Comparison of ENCODE assay signal across 7 cellular contexts in genomic region chr1:15849775-15850449, GRCh38. TPM values are rescaled to one million over a fixed set of nuclear protein-coding genes. Genes with fewer than 3 reads are reported as not detected.
A peak's percentile ranks its signal among the peaks of the same experiment; 100 is the strongest.
DNase-seq lines count a peak whose midpoint lies in the region; ATAC-seq and TF ChIP-seq lines count a peak whose summit lies in the region.

No MANE protein-coding gene starts in this region.

- peak; percentile 57 for DNase-seq in GM12865 (ENCODE audit: low read depth)
- peak; percentile 54 for DNase-seq in NCI-H1694 (lab: John Stamatoyannopoulos, UW)
- DNase-seq in T-cell, result peak in 4 of 34 experiments; percentile 7 to 18 (median 12)
- no peak for DNase-seq in central memory CD8-positive, alpha-beta T cell (ENCODE audit: low spot score in 2 of 2)
- DNase-seq in stimulated activated CD8-positive, alpha-beta memory T cell treated with anti-CD3 and anti-CD28 coated beads, Interleukin-4, amount 100 ng/mL, for 24 hours (ENCODE audit: low read depth), result peak; percentile 3

- no peaks in the 10 kb centered on the region for H3K9me3 ChIP-seq in liver (ENCODE audit: control insufficient read depth in 4 of 4, low read length in 3 of 4)

- POLR2A ChIA-PET in T-cell (lab: Charles Lee), result interaction anchor here (0.6 to 4.1 kb wide), 4 partner anchors 16 to 129 kb away, joined by 3 to 85 read pairs (median 6); no protein-coding TSS in a partner anchor

- H3K4me3 ChIP-seq in GM12865 (ENCODE audit: low read depth, low read length), result peak overlapping the region; percentile 89
- H3K4me3 ChIP-seq in liver (ENCODE audit: low read depth in 1 of 3, low read length in 3 of 3), result peak overlapping the region; percentile 51 to 98 (median 91)

- H3K27ac ChIP-seq in liver (ENCODE audit: low read depth in 1 of 2, low read length in 2 of 2), result peak overlapping the region; percentile 98

- H3K36me3 ChIP-seq in liver (ENCODE audit: control insufficient read depth in 4 of 4, insufficient read depth in 3 of 4, low read depth in 1 of 4, low read length in 3 of 4), result no peaks in the 10 kb centered on the region

- ATAC-seq in T-cell (replicated peaks in 1 of 4) (no peak), HG02981 (IDR thresholded peaks at IDR 0.05; ENCODE audit: unreplicated experiment) (no peak)
- no peak for ATAC-seq in central memory CD8-positive, alpha-beta T cell (replicated peaks; ENCODE audit: extremely low read depth, poor library complexity, severe bottlenecking)

- H3K9me3 Mint-ChIP-seq in T-cell, result no peaks in the 10 kb centered on the region
- H3K9me3 Mint-ChIP-seq in central memory CD8-positive, alpha-beta T cell, result no peaks in the 10 kb centered on the region

- CTCF ChIA-PET in T-cell (lab: Charles Lee), result interaction anchor here in 1 of 2 donors (1.1 to 4.1 kb wide), 3 partner anchors 16 to 34 kb away, joined by 3 to 35 read pairs (median 6); no protein-coding TSS in a partner anchor

- peaks cover 10 to 52% (median 33%) of the 10 kb centered on the region in 4 donors for H3K4me1 ChIP-seq in liver (ENCODE audit: control insufficient read depth in 4 of 4, insufficient read depth in 4 of 4, low read length in 3 of 4)

- WGBS in liver, result 1% methylated on average over 16 of the region's 16 CpGs

- no peak for TF ChIP-seq RAD21 in liver (IDR thresholded peaks at IDR 0.05)

- no peaks in the 10 kb centered on the region for H3K36me3 Mint-ChIP-seq in T-cell
- peaks cover 18% of the 10 kb centered on the region for H3K36me3 Mint-ChIP-seq in central memory CD8-positive, alpha-beta T cell (ENCODE audit: insufficient read depth)

- no peaks in the 10 kb centered on the region for H3K27me3 ChIP-seq in liver (ENCODE audit: control insufficient read depth in 4 of 4, insufficient read depth in 4 of 4, low read length in 3 of 4)

- H3K27me3 Mint-ChIP-seq in T-cell, result no peaks in the 10 kb centered on the region
- H3K27me3 Mint-ChIP-seq in central memory CD8-positive, alpha-beta T cell, result no peaks in the 10 kb centered on the region

- TF ChIP-seq CTCF in GM12865 (IDR thresholded peaks at IDR 0.05; ENCODE audit: insufficient read depth, low read depth, low read length, missing control alignments) (no peak), liver (IDR thresholded peaks at IDR 0.05; ENCODE audit: low read depth, low read length, missing input control) (no peak)

- H3K27ac Mint-ChIP-seq in T-cell, result peak overlapping the region; percentile 96
- peak overlapping the region; percentile 92 for H3K27ac Mint-ChIP-seq in central memory CD8-positive, alpha-beta T cell (ENCODE audit: low read depth)

- H3K9ac ChIP-seq in liver (ENCODE audit: low read depth in 1 of 2, low read length in 2 of 2), result peak overlapping the region; percentile 76 to 99

- peak overlapping the region; percentile 97 to 98 (median 97) for H3K4me3 Mint-ChIP-seq in T-cell
- H3K4me3 Mint-ChIP-seq in central memory CD8-positive, alpha-beta T cell, result peak overlapping the region; percentile 98

- peaks cover 55 to 58% (median 58%) of the 10 kb centered on the region in 3 donors for H3K4me1 Mint-ChIP-seq in T-cell
- H3K4me1 Mint-ChIP-seq in central memory CD8-positive, alpha-beta T cell, result peaks cover 37% of the 10 kb centered on the region

TF ChIP-seq in liver, 16 proteins besides CTCF, POLR2A, EP300 and RAD21:
- peak; percentile 78 for TF ChIP-seq YY1 (IDR thresholded peaks at IDR 0.05)
- TF ChIP-seq ZBTB33 (IDR thresholded peaks at IDR 0.05), result no peak
- no peak for TF ChIP-seq SP1 (IDR thresholded peaks at IDR 0.05)
- TF ChIP-seq EGR1 (IDR thresholded peaks at IDR 0.05; ENCODE audit: low read depth in 2 of 2), result no peak
- TF ChIP-seq REST (IDR thresholded peaks at IDR 0.05), result no peak
- no peak for TF ChIP-seq RXRA (IDR thresholded peaks at IDR 0.05)
- TF ChIP-seq TAF1 (conservative IDR thresholded peaks at IDR 0.05), result no peak
- TF ChIP-seq MAX (IDR thresholded peaks at IDR 0.05), result peak; percentile 15

RNA-seq across cellular contexts. Expression of gene SPEN, which starts 2.4 kb away (rescaled TPM):
- 10 to 100 TPM; 69.9 to 81.1 (median 72.1) TPM for total RNA-seq in T-cell
- 10 to 100 TPM; 17.9 to 29.4 TPM for total RNA-seq in liver
- polyA plus RNA-seq in liver, result 10 to 100 TPM in 1 of 2 donors, 1 to 10 TPM in 1; 7.4 to 12.4 TPM

RNA-seq across cellular contexts. Expression of gene UQCRHL, which starts 42.5 kb away (rescaled TPM):
- total RNA-seq in T-cell (1 to 10 TPM in 3 of 5 donors, under 1 TPM in 2; 0.68 to 1.3 (median 1.1) TPM), liver (1 to 10 TPM in 1 of 2 donors, under 1 TPM in 1; 0.84 to 2.9 TPM)
- 1 to 10 TPM in 1 of 2 donors, under 1 TPM in 1; 0.50 to 1.9 TPM for polyA plus RNA-seq in liver

Comparison
In these comparisons a context has a peak if more than half of its experiments do, and no peak if none do; other contexts are left out.
1. DNase-seq: peak in GM12865 (single experiment), NCI-H1694 (single experiment) and stimulated activated CD8-positive, alpha-beta memory T cell treated with anti-CD3 and anti-CD28 coated beads, Interleukin-4, amount 100 ng/mL, for 24 hours (single experiment); none in central memory CD8-positive, alpha-beta T cell (0 of 2).